In the genomic region with DNA sequence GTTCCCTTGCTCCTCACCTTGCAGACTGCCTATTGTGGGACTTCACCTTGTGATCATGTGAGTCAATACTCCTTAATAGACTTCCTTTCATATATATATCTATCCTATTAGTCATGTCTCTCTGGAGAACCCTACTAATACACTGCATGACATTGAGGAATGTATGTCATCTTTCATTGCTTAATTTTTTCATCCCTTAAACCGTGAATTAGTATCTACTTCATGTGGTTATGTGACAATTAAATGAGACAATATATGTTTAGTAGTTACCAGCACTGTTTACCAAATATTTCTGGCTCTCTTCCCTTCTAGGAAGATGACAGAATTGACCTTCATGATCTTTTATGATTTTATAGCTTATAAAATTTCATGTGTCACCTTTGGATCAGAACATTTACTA, we compare ENCODE assay signal across 32 cellular contexts.
"Had no signal": no experiment of that assay in that cellular context is flagged by ENCODE, and none has a peak within 500 bp of the region (broad histone marks: within the 10 kb centered on the region; RNA-seq: fewer than 3 reads in every experiment).

No MANE protein-coding gene starts in this region.

- H3K27ac ChIP-seq: adrenal gland, ascending aorta, body of pancreas, brain microvascular endothelial cell, breast epithelium, cardiac muscle cell had no signal

- DNase-seq: activated effector memory CD4-positive, alpha-beta T cell treated with anti-CD3 and anti-CD28 coated beads, Interleukin-2, amount 50 U/mL, for 16 hours; activated effector memory CD4-positive, alpha-beta T cell treated with Interleukin-2 at 50 U/mL for 16 hours; activated gamma-delta T cell; activated gamma-delta T cell treated with Interleukin-2 at 50 U/mL for 16 hours; activated naive CD4-positive, alpha-beta T cell; activated naive CD4-positive, alpha-beta T cell treated with anti-CD3 and anti-CD28 coated beads for 36 hours; activated naive CD4-positive, alpha-beta T cell treated with anti-CD3 and anti-CD28 coated beads, Interleukin-2, amount 10 ng/mL, durations not matched to agents 7 days and 5 days; activated naive CD4-positive, alpha-beta T cell treated with anti-CD3 and anti-CD28 coated beads, Interleukin-2, amount 50 U/mL, for 16 hours; activated naive CD4-positive, alpha-beta T cell treated with Interleukin-2 at 50 U/mL for 16 hours; activated naive CD8-positive, alpha-beta T cell treated with anti-CD3 and anti-CD28 coated beads for 36 hours; activated naive CD8-positive, alpha-beta T cell treated with anti-CD3 and anti-CD28 coated beads, Interleukin-2, amount 10 ng/mL, durations not matched to agents 7 days and 5 days; activated naive CD8-positive, alpha-beta T cell treated with anti-CD3 and anti-CD28 coated beads, Interleukin-2, amount 50 U/mL, for 24 hours; activated T-cell treated with anti-CD3 and anti-CD28 coated beads, Interleukin-2, amount 50 U/mL, for 1 hour; activated T-cell treated with anti-CD3 and anti-CD28 coated beads, Interleukin-2, amount 50 U/mL, for 24 hours; activated T-cell treated with anti-CD3 and anti-CD28 coated beads, Interleukin-2, amount 50 U/mL, for 4 hours; activated T-cell treated with anti-CD3 and anti-CD28 coated beads, Interleukin-2, amount 50 U/mL, for 48 hours; activated T-cell treated with anti-CD3 and anti-CD28 coated beads, Interleukin-2, amount 50 U/mL, for 72 hours; adrenal gland; amniotic stem cell; amygdala; anterior cingulate cortex; aorta; body of pancreas; brain microvascular endothelial cell; caudate nucleus; central memory CD4-positive, alpha-beta T cell; cerebellar nuclear complex had no signal

- H3K4me3 ChIP-seq: adrenal gland, ascending aorta, body of pancreas, breast epithelium, cardiac muscle cell had no signal

- ATAC-seq: activated naive CD4-positive, alpha-beta T cell treated with anti-CD3 and anti-CD28 coated beads, Interleukin-2, amount 50 U/mL, for 72 hours; activated naive CD8-positive, alpha-beta T cell treated with anti-CD3 and anti-CD28 coated beads, Interleukin-2, amount 50 U/mL, for 24 hours; activated T-cell treated with anti-CD3 and anti-CD28 coated beads, Interleukin-2, amount 50 U/mL, for 4 hours; activated T-cell treated with anti-CD3 and anti-CD28 coated beads, Interleukin-2, amount 50 U/mL, for 72 hours; activated T-helper 17 cell treated with anti-CD3 and anti-CD28 coated beads, Interleukin-2, amount 50 U/mL, for 72 hours; body of pancreas had no signal

- H3K27me3 ChIP-seq: adrenal gland, ascending aorta, body of pancreas, brain microvascular endothelial cell, breast epithelium, cardiac muscle cell had no signal

- H3K4me1 ChIP-seq: adrenal gland, ascending aorta, body of pancreas, breast epithelium had no signal

- H3K9me3 ChIP-seq: adrenal gland, ascending aorta, body of pancreas, breast epithelium had no signal

- H3K36me3 ChIP-seq: adrenal gland, ascending aorta, brain microvascular endothelial cell, breast epithelium, cardiac muscle cell had no signal
